In genomic region chr19:11861301-11861700, GRCh38 we compare ENCODE assay signal across 34 cellular contexts.
"Had no signal": no experiment of that assay in that cellular context is flagged by ENCODE, and none has a peak within 500 bp of the region (broad histone marks: within the 10 kb centered on the region; RNA-seq: fewer than 3 reads in every experiment).

No MANE protein-coding gene starts in this region.

- ATAC-seq: activated CD4-positive, CD25-positive, alpha-beta regulatory T cell treated with anti-CD3 and anti-CD28 coated beads, Interleukin-2, amount 50 U/mL, for 24 hours; activated CD8-positive, alpha-beta memory T cell treated with anti-CD3 and anti-CD28 coated beads, Interleukin-2, amount 10 ng/mL, durations not matched to agents 7 days and 5 days; activated CD8-positive, alpha-beta T cell treated with anti-CD3 and anti-CD28 coated beads, Interleukin-2, amount 10 ng/mL, durations not matched to agents 7 days and 5 days; activated naive CD8-positive, alpha-beta T cell treated with anti-CD3 and anti-CD28 coated beads, Interleukin-2, amount 50 U/mL, for 24 hours; body of pancreas; effector memory CD8-positive, alpha-beta T cell; foreskin keratinocyte; gastrocnemius medialis; heart left ventricle had no signal

- H3K4me1 Mint-ChIP-seq: activated CD8-positive, alpha-beta memory T cell treated with anti-CD3 and anti-CD28 coated beads, Interleukin-2, amount 10 ng/mL, durations not matched to agents 7 days and 5 days; activated naive CD4-positive, alpha-beta T cell treated with anti-CD3 and anti-CD28 coated beads, Interleukin-2, amount 50 U/mL, for 24 hours; activated naive CD8-positive, alpha-beta T cell treated with anti-CD3 and anti-CD28 coated beads for 36 hours; activated naive CD8-positive, alpha-beta T cell treated with anti-CD3 and anti-CD28 coated beads, Interleukin-2, amount 50 U/mL, for 24 hours had no signal

- H3K36me3 ChIP-seq: adrenal gland, gastrocnemius medialis had no signal

- H3K27ac ChIP-seq: adrenal gland, body of pancreas, esophagus muscularis mucosa, foreskin keratinocyte, gastrocnemius medialis, heart left ventricle, WERI-Rb-1 had no signal

- DNase-seq: activated B cell treated with CpG ODN at 0.5 μM for 24 hours; activated CD4-positive, alpha-beta T cell treated with anti-CD3 and anti-CD28 coated beads for 48 hours; activated CD4-positive, alpha-beta T cell treated with anti-CD3 and anti-CD28 coated beads, Interleukin-2, amount 50 U/mL, for 1 hour; activated CD4-positive, alpha-beta T cell treated with anti-CD3 and anti-CD28 coated beads, Interleukin-2, amount 50 U/mL, for 48 hours; activated CD8-positive, alpha-beta memory T cell treated with anti-CD3 and anti-CD28 coated beads, Interleukin-2, amount 10 ng/mL, durations not matched to agents 7 days and 5 days; activated CD8-positive, alpha-beta memory T cell treated with anti-CD3 and anti-CD28 coated beads, Interleukin-2, amount 50 U/mL, for 4 hours; activated CD8-positive, alpha-beta T cell treated with anti-CD3 and anti-CD28 coated beads, Interleukin-2, amount 10 ng/mL, durations not matched to agents 7 days and 5 days; activated effector memory CD4-positive, alpha-beta T cell treated with anti-CD3 and anti-CD28 coated beads, Interleukin-2, amount 50 U/mL, for 16 hours; activated naive CD4-positive, alpha-beta T cell treated with anti-CD3 and anti-CD28 coated beads for 36 hours; activated naive CD8-positive, alpha-beta T cell treated with anti-CD3 and anti-CD28 coated beads for 36 hours; activated naive CD8-positive, alpha-beta T cell treated with anti-CD3 and anti-CD28 coated beads, Interleukin-2, amount 50 U/mL, for 24 hours; activated T-cell treated with anti-CD3 and anti-CD28 coated beads, Interleukin-2, amount 50 U/mL, for 1 hour; activated T-cell treated with anti-CD3 and anti-CD28 coated beads, Interleukin-2, amount 50 U/mL, for 48 hours; adrenal gland; amygdala; aorta; body of pancreas; caudate nucleus; cortex of kidney; dermis blood vessel endothelial cell; effector CD4-positive, alpha-beta T cell; effector memory CD8-positive, alpha-beta T cell; erythroblast; foreskin keratinocyte; gastrocnemius medialis; glutamatergic neuron; heart left ventricle; hypothalamus; WERI-Rb-1 had no signal

- H3K27me3 Mint-ChIP-seq: activated B cell treated with CpG ODN at 0.5 μM for 24 hours; activated CD8-positive, alpha-beta memory T cell treated with anti-CD3 and anti-CD28 coated beads, Interleukin-2, amount 10 ng/mL, durations not matched to agents 7 days and 5 days; activated naive CD4-positive, alpha-beta T cell treated with anti-CD3 and anti-CD28 coated beads, Interleukin-2, amount 50 U/mL, for 24 hours; activated naive CD8-positive, alpha-beta T cell treated with anti-CD3 and anti-CD28 coated beads for 36 hours; activated naive CD8-positive, alpha-beta T cell treated with anti-CD3 and anti-CD28 coated beads, Interleukin-2, amount 50 U/mL, for 24 hours; effector memory CD8-positive, alpha-beta T cell had no signal

- H3K9me3 ChIP-seq: body of pancreas, gastrocnemius medialis had no signal

- H3K4me3 ChIP-seq: adrenal gland, body of pancreas, esophagus muscularis mucosa, gastrocnemius medialis, heart left ventricle had no signal

- H3K27ac Mint-ChIP-seq: activated B cell treated with CpG ODN at 0.5 μM for 24 hours; activated CD8-positive, alpha-beta memory T cell treated with anti-CD3 and anti-CD28 coated beads, Interleukin-2, amount 10 ng/mL, durations not matched to agents 7 days and 5 days; activated CD8-positive, alpha-beta T cell treated with anti-CD3 and anti-CD28 coated beads, Interleukin-2, amount 10 ng/mL, durations not matched to agents 7 days and 5 days; activated naive CD4-positive, alpha-beta T cell treated with anti-CD3 and anti-CD28 coated beads for 36 hours; activated naive CD4-positive, alpha-beta T cell treated with anti-CD3 and anti-CD28 coated beads, Interleukin-2, amount 50 U/mL, for 24 hours; activated naive CD8-positive, alpha-beta T cell treated with anti-CD3 and anti-CD28 coated beads for 36 hours; activated naive CD8-positive, alpha-beta T cell treated with anti-CD3 and anti-CD28 coated beads, Interleukin-2, amount 50 U/mL, for 24 hours; activated T-helper 1 cell treated with anti-CD3 and anti-CD28 coated beads, Interleukin-12 subunit alpha, Interleukin-12 subunit beta, Interleukin-2, Interleukin-4 antibody, amounts not matched to agents 30 ng/mL and 10 ng/mL and 1 ng/mL, durations not matched to agents 14 hours and 24 hours and 36 hours; activated T-helper 2 cell treated with anti-CD3 and anti-CD28 coated beads, Interferon-gamma antibody, Interleukin-2, Interleukin-4, amounts not matched to agents 10 μg/mL and 5 μg/mL and 100 μg/mL, durations not matched to agents 14 hours and 24 hours and 36 hours; effector memory CD8-positive, alpha-beta T cell had no signal

- H3K27me3 ChIP-seq: adrenal gland, body of pancreas, esophagus muscularis mucosa, foreskin keratinocyte, gastrocnemius medialis, heart left ventricle had no signal

- H3K4me3 Mint-ChIP-seq: activated B cell treated with CpG ODN at 0.5 μM for 24 hours; activated CD8-positive, alpha-beta memory T cell treated with anti-CD3 and anti-CD28 coated beads, Interleukin-2, amount 10 ng/mL, durations not matched to agents 7 days and 5 days; activated CD8-positive, alpha-beta T cell treated with anti-CD3 and anti-CD28 coated beads, Interleukin-2, amount 10 ng/mL, durations not matched to agents 7 days and 5 days; activated naive CD4-positive, alpha-beta T cell treated with anti-CD3 and anti-CD28 coated beads for 36 hours; activated naive CD4-positive, alpha-beta T cell treated with anti-CD3 and anti-CD28 coated beads, Interleukin-2, amount 50 U/mL, for 24 hours; activated naive CD8-positive, alpha-beta T cell treated with anti-CD3 and anti-CD28 coated beads for 36 hours; activated naive CD8-positive, alpha-beta T cell treated with anti-CD3 and anti-CD28 coated beads, Interleukin-2, amount 50 U/mL, for 24 hours; activated T-helper 1 cell treated with anti-CD3 and anti-CD28 coated beads, Interleukin-12 subunit alpha, Interleukin-12 subunit beta, Interleukin-2, Interleukin-4 antibody, amounts not matched to agents 30 ng/mL and 10 ng/mL and 1 ng/mL, durations not matched to agents 14 hours and 24 hours and 36 hours; effector memory CD8-positive, alpha-beta T cell had no signal

- H3K4me1 ChIP-seq: adrenal gland, body of pancreas, esophagus muscularis mucosa, foreskin keratinocyte, gastrocnemius medialis, heart left ventricle had no signal
